8 cellular contexts compared by ENCODE assay signal in the genomic region with DNA sequence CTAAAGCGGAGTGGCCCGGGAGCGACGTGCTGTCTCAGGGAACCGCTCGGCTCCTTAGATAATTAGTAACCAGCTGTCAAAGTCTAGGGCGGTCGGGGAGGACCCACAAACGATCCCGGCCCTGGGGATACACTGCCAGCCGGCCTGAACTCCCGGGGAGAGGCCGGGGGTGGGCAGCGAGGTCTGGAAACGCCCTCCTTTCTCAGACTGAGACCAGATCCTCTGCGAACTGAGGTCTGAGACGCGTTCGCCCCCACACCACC.
DNase-seq lines count a peak whose midpoint lies in the region; FAIRE-seq lines count a peak whose summit lies in the region.

No MANE protein-coding gene starts in this region.

- H3K4me1 Mint-ChIP-seq in T-helper 1 cell treated with Interleukin-12 subunit alpha and Interleukin-12 subunit beta and Interleukin-4 antibody, amounts not matched to agents 30 μg/mL and 1 μg/mL, for 36 hours (ENCODE audit: low read depth) = peaks cover 13% of the 10 kb centered on the region

- peaks cover 2% of the 10 kb centered on the region for H3K36me3 Mint-ChIP-seq in T-helper 1 cell treated with Interleukin-12 subunit alpha and Interleukin-12 subunit beta and Interleukin-4 antibody, amounts not matched to agents 30 μg/mL and 1 μg/mL, for 36 hours (ENCODE audit: low read depth)

- peak overlapping the region; percentile 68 for H3K4me3 Mint-ChIP-seq in T-helper 1 cell treated with Interleukin-12 subunit alpha and Interleukin-12 subunit beta and Interleukin-4 antibody, amounts not matched to agents 30 μg/mL and 1 μg/mL, for 36 hours

- H3K9me3 Mint-ChIP-seq in T-helper 1 cell treated with Interleukin-12 subunit alpha and Interleukin-12 subunit beta and Interleukin-4 antibody, amounts not matched to agents 30 μg/mL and 1 μg/mL, for 36 hours = no peaks in the 10 kb centered on the region

- peaks cover 93% of the 10 kb centered on the region for H3K27me3 Mint-ChIP-seq in T-helper 1 cell treated with Interleukin-12 subunit alpha and Interleukin-12 subunit beta and Interleukin-4 antibody, amounts not matched to agents 30 μg/mL and 1 μg/mL, for 36 hours (ENCODE audit: low read depth)

- FAIRE-seq in RCC 7860 (lab: Jason Lieb, UNC) = no peak

- DNase-seq in T-helper 1 cell = no peak
- peak; percentile 70 for DNase-seq in RCC 7860 (ENCODE audit: low spot score)
- peak; percentile 26 for DNase-seq in iPS-NIHi11 (ENCODE audit: low spot score)
- DNase-seq in stimulated activated CD8-positive, alpha-beta memory T cell treated with anti-CD3 and anti-CD28 coated beads, Interleukin-4, amount 100 ng/mL, for 48 hours = peak; percentile 27
- no peak for DNase-seq in NOMO-1 treated with dmso at 0.1 percent for 144 hours (lab: John Stamatoyannopoulos, UW; ENCODE audit: unreplicated experiment)
- no peak for DNase-seq in NCI-H1694 (lab: John Stamatoyannopoulos, UW)
- DNase-seq in NCI-H2029 treated with DMSO at 0.1 percent for 48 hours (lab: John Stamatoyannopoulos, UW) = no peak

- no peak overlapping the region for H3K27ac Mint-ChIP-seq in T-helper 1 cell treated with Interleukin-12 subunit alpha and Interleukin-12 subunit beta and Interleukin-4 antibody, amounts not matched to agents 30 μg/mL and 1 μg/mL, for 36 hours

Comparison
In these comparisons a context has a peak if more than half of its experiments do, and no peak if none do; other contexts are left out.
1. DNase-seq: peak in RCC 7860 (single experiment), iPS-NIHi11 (single experiment) and stimulated activated CD8-positive, alpha-beta memory T cell treated with anti-CD3 and anti-CD28 coated beads, Interleukin-4, amount 100 ng/mL, for 48 hours (single experiment); none in T-helper 1 cell (0 of 5), NOMO-1 treated with dmso at 0.1 percent for 144 hours (single experiment), NCI-H1694 (single experiment) and NCI-H2029 treated with DMSO at 0.1 percent for 48 hours (single experiment).